14 cellular contexts compared by ENCODE assay signal in the genomic region with DNA sequence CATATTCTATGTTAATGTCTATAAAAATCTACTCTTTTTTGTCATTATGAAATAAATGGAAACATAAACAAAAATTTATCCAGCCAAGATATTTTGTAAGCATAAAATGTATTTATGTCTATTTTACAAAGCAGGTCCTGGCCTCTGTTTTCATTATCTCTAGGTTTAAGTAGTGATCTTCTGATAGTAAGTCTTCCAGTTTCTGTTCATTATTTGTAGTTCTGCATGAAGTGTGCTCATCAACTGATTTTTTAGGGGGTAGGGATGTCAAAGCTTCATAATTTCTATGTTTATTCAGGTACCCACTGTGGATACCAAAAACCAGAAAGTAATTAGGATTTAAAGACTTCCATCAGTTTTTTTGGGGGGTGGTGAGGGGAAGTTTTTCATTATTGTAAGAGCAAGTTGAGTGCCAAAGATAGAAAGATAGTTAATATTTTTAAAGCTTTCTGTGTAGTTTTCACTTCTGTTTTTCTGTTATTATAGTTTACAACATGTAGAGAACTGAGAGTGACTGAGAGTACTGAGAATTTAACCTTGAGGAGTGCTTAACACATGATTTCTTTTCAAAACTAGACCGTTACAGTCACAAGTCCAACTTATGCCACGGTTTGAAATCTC.
A peak's percentile ranks its signal among the peaks of the same experiment; 100 is the strongest.
DNase-seq lines count a peak whose midpoint lies in the region; ATAC-seq, FAIRE-seq and TF ChIP-seq lines count a peak whose summit lies in the region.
"Had no signal": no experiment of that assay in that cellular context is flagged by ENCODE, and none has a peak within 500 bp of the region (broad histone marks: within the 10 kb centered on the region; RNA-seq: fewer than 3 reads in every experiment).

No MANE protein-coding gene starts in this region.

- H3K4me3 ChIP-seq in GM06990 (replicated peaks; ENCODE audit: low read depth, low read length): no peak overlapping the region
- H3K4me3 ChIP-seq: A549 had no signal

- FAIRE-seq in GM19239 (lab: Jason Lieb, UNC): peak; percentile 33
- FAIRE-seq: A549, astrocyte had no signal

- DNase-seq in GM06990 (ENCODE audit: extremely low read depth, insufficient read length) (peak; percentile 55), GM19239 (ENCODE audit: insufficient read length, low spot score) (no peak), iPS-NIHi11 (ENCODE audit: low spot score) (no peak), HEK293T (ENCODE audit: extremely low spot score) (no peak), NCI-H1694 (lab: John Stamatoyannopoulos, UW) (no peak)
- DNase-seq in activated CD8-positive, alpha-beta memory T cell treated with anti-CD3 and anti-CD28 coated beads, Interleukin-2, amount 50 U/mL, for 4 hours: no peak
- DNase-seq: activated T-cell treated with anti-CD3 and anti-CD28 coated beads, Interleukin-2, amount 50 U/mL, for 24 hours; effector CD8-positive, alpha-beta T cell; head of caudate nucleus; stimulated activated naive B cell treated with anti-CD40 and anti-IgM and Interleukin-4, amounts not matched to agents 10 μg/mL and 1 μg/mL and 100 μg/mL, for 72 hours had no signal

- no peaks in the 10 kb centered on the region for H3K36me3 ChIP-seq in GM06990 (ENCODE audit: control insufficient read depth, insufficient read depth, low read length)

- ATAC-seq in HG02571 (IDR thresholded peaks at IDR 0.05; ENCODE audit: unreplicated experiment) (peak; percentile 65), HG03342 (IDR thresholded peaks at IDR 0.05; ENCODE audit: unreplicated experiment) (peak; percentile 90)
- ATAC-seq: A549 had no signal

- no peaks in the 10 kb centered on the region for H3K27me3 ChIP-seq in GM06990 (replicated peaks; ENCODE audit: control insufficient read depth, insufficient read depth, low read length)

- TF ChIP-seq CTCF in GM06990 (IDR thresholded peaks at IDR 0.05; ENCODE audit: insufficient read depth, low read length, poor library complexity, severe bottlenecking): no peak

- POLR2A ChIA-PET in HEK293T (lab: Yijun Ruan, JAX): no interaction called here

- CTCF ChIA-PET in HEK293T (lab: Yijun Ruan, JAX): no interaction called here

TF ChIP-seq in HEK293T, 16 proteins besides CTCF, POLR2A, EP300 and RAD21:
- no peak for TF ChIP-seq LEF1 (IDR thresholded peaks at IDR 0.05; ENCODE audit: borderline replicate concordance)
- TF ChIP-seq, protein P1, sequence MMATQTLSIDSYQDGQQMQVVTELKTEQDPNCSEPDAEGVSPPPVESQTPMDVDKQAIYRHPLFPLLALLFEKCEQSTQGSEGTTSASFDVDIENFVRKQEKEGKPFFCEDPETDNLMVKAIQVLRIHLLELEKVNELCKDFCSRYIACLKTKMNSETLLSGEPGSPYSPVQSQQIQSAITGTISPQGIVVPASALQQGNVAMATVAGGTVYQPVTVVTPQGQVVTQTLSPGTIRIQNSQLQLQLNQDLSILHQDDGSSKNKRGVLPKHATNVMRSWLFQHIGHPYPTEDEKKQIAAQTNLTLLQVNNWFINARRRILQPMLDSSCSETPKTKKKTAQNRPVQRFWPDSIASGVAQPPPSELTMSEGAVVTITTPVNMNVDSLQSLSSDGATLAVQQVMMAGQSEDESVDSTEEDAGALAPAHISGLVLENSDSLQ (IDR thresholded peaks at IDR 0.05): no peak
- TF ChIP-seq FOXA1 (IDR thresholded peaks at IDR 0.05): no peak
- TF ChIP-seq L3MBTL2 (conservative IDR thresholded peaks at IDR 0.05): no peak
- TF ChIP-seq SP1 (IDR thresholded peaks at IDR 0.05): no peak
- TF ChIP-seq ELF4 (IDR thresholded peaks at IDR 0.05): no peak
- no peak for TF ChIP-seq SUZ12 (IDR thresholded peaks at IDR 0.05)
- no peak for TF ChIP-seq ZNF384 (IDR thresholded peaks at IDR 0.05)
- TF ChIP-seq TARDBP (IDR thresholded peaks at IDR 0.05): no peak
- no peak for TF ChIP-seq CTBP1 (IDR thresholded peaks at IDR 0.05; ENCODE audit: borderline replicate concordance)
